Comparison of ENCODE assay signal across 2 cellular contexts in the genomic region with DNA sequence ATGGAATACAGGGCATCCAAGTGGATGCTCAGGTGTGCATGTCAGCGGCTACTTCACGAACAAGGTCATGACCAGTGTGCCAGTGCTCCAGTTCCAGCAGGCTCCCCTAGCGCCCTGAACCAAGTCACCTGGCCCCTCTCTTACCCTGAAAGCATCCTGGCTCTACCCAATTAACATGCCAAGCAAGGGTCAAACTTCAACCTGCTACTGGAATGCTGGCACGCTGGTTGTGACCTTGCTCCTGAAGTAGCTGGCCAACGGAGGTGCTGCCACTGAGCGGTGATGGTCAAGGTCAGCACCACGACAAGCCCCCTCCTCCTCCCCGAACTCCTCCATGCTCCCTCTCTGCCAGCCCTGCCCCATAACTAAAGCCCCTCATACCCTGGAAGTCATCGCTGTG.
A peak's percentile ranks its signal among the peaks of the same experiment; 100 is the strongest.
TF ChIP-seq lines count a peak whose summit lies in the region.

No MANE protein-coding gene starts in this region.

TF ChIP-seq in liver, 16 proteins besides CTCF, POLR2A, EP300 and RAD21 (continued from another document):
- no peak for TF ChIP-seq ZBTB33 (IDR thresholded peaks at IDR 0.05)
- TF ChIP-seq GABPA (IDR thresholded peaks at IDR 0.05 in 1 of 2, conservative IDR thresholded peaks at IDR 0.05 in 1 of 2) = no peak
- no peak for TF ChIP-seq ATF3 (IDR thresholded peaks at IDR 0.05)
- TF ChIP-seq NR2F2 (IDR thresholded peaks at IDR 0.05) = no peak
- peak; percentile 69 to 77 for TF ChIP-seq HNF4A (conservative IDR thresholded peaks at IDR 0.05)
- no peak for TF ChIP-seq YY1 (IDR thresholded peaks at IDR 0.05)
- peak; percentile 12 for TF ChIP-seq HNF4G (IDR thresholded peaks at IDR 0.05)
- TF ChIP-seq RXRA (IDR thresholded peaks at IDR 0.05) = peak; percentile 76 to 81
- no peak for TF ChIP-seq EGR1 (IDR thresholded peaks at IDR 0.05; ENCODE audit: low read depth in 2 of 2)
- TF ChIP-seq, protein P1, sequence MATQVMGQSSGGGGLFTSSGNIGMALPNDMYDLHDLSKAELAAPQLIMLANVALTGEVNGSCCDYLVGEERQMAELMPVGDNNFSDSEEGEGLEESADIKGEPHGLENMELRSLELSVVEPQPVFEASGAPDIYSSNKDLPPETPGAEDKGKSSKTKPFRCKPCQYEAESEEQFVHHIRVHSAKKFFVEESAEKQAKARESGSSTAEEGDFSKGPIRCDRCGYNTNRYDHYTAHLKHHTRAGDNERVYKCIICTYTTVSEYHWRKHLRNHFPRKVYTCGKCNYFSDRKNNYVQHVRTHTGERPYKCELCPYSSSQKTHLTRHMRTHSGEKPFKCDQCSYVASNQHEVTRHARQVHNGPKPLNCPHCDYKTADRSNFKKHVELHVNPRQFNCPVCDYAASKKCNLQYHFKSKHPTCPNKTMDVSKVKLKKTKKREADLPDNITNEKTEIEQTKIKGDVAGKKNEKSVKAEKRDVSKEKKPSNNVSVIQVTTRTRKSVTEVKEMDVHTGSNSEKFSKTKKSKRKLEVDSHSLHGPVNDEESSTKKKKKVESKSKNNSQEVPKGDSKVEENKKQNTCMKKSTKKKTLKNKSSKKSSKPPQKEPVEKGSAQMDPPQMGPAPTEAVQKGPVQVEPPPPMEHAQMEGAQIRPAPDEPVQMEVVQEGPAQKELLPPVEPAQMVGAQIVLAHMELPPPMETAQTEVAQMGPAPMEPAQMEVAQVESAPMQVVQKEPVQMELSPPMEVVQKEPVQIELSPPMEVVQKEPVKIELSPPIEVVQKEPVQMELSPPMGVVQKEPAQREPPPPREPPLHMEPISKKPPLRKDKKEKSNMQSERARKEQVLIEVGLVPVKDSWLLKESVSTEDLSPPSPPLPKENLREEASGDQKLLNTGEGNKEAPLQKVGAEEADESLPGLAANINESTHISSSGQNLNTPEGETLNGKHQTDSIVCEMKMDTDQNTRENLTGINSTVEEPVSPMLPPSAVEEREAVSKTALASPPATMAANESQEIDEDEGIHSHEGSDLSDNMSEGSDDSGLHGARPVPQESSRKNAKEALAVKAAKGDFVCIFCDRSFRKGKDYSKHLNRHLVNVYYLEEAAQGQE (IDR thresholded peaks at IDR 0.05) = no peak
- no peak for TF ChIP-seq TAF1 (conservative IDR thresholded peaks at IDR 0.05)

TF ChIP-seq in HepG2, 621 proteins besides CTCF, POLR2A, EP300 and RAD21 (continued from another document):
- no peak for TF ChIP-seq DZIP1 (CRISPR knock-in tag; IDR thresholded peaks at IDR 0.05)
- no peak for TF ChIP-seq ZNF740 (CRISPR knock-in tag; IDR thresholded peaks at IDR 0.05)
- TF ChIP-seq MZF1 (CRISPR knock-in tag; IDR thresholded peaks at IDR 0.05; ENCODE audit: borderline replicate concordance) = no peak
TF ChIP-seq in HepG2: peak in this region for 0.
